ENCODE assay signal across 22 cellular contexts in the genomic region with DNA sequence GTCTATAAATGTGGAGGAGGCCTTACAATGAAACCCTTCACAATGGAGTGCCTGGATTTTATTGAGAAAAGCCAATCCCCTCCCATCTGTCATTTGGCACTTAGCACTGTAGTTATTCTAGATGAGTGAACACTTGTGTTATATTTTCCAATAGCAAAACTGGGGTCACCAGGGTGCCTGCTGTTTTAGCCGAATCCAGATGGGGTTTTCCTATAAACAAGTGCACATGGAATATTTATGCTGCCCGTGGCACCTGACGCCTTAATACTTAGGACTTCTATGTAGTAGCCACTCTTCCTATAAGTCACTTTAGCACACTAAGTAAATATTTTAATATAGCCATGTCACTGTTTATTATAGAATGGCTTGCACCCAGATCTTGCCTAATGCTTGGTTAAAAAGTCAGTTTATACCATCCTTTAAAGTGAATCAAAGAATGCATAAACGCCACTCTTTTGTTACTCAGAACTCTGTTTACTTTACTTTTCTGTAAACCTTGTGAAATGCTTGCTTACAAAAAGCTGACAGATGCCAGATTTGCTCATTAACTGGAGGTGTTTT.
DNase-seq lines count a peak whose midpoint lies in the region; ATAC-seq lines count a peak whose summit lies in the region.
"Had no signal": no experiment of that assay in that cellular context is flagged by ENCODE, and none has a peak within 500 bp of the region (broad histone marks: within the 10 kb centered on the region; RNA-seq: fewer than 3 reads in every experiment).

No MANE protein-coding gene starts in this region.

- no peak overlapping the region for H2BK120ac ChIP-seq in mesenchymal stem cell (ENCODE audit: low read depth, low read length)

- ATAC-seq in right cardiac atrium = no peak
- ATAC-seq in left lobe of liver = no peak
- ATAC-seq: CD8-positive, alpha-beta T cell; HepG2; Right ventricle myocardium inferior had no signal

- H3K27me3 ChIP-seq in mesenchymal stem cell (ENCODE audit: control insufficient read depth in 1 of 2, insufficient read depth in 1 of 2, low read length in 2 of 2) (no peaks in the 10 kb centered on the region), stomach smooth muscle (ENCODE audit: control insufficient read depth in 1 of 2, insufficient read depth in 2 of 2, low read length in 2 of 2) (no peaks in the 10 kb centered on the region), right cardiac atrium (ENCODE audit: control insufficient read depth, insufficient read depth) (no peaks in the 10 kb centered on the region)
- H3K27me3 ChIP-seq: SJSA1 had no signal

- H2BK5ac ChIP-seq in mesenchymal stem cell (ENCODE audit: low read depth, low read length, poor library complexity, severe bottlenecking) = no peak overlapping the region

- H3K9me3 ChIP-seq in mesenchymal stem cell (ENCODE audit: control insufficient read depth, low read length) (no peaks in the 10 kb centered on the region), stomach smooth muscle (ENCODE audit: control insufficient read depth in 2 of 2, low read length in 2 of 2) (no peaks in the 10 kb centered on the region), right cardiac atrium (ENCODE audit: control insufficient read depth, low read length) (no peaks in the 10 kb centered on the region)
- H3K9me3 ChIP-seq: SJSA1 had no signal

- no peak overlapping the region for H3K27ac ChIP-seq in mesenchymal stem cell (ENCODE audit: low read length, poor library complexity, severe bottlenecking)
- H3K27ac ChIP-seq in stomach smooth muscle (ENCODE audit: low read length) = peak overlapping the region; percentile 73
- H3K27ac ChIP-seq in right cardiac atrium (ENCODE audit: low read length) = no peak overlapping the region
- H3K27ac ChIP-seq: 22Rv1, HL-60 had no signal

- H4K91ac ChIP-seq in mesenchymal stem cell (ENCODE audit: low read length) = no peak overlapping the region

- no peak overlapping the region for H3K23ac ChIP-seq in mesenchymal stem cell (ENCODE audit: low read length in 2 of 2)

- no peaks in the 10 kb centered on the region for H3K4me1 ChIP-seq in mesenchymal stem cell (ENCODE audit: control insufficient read depth, insufficient read depth, low read depth, low read length)
- H3K4me1 ChIP-seq in stomach smooth muscle (ENCODE audit: control insufficient read depth, insufficient read depth, low read length) = peaks cover 23% of the 10 kb centered on the region
- no peaks in the 10 kb centered on the region for H3K4me1 ChIP-seq in right cardiac atrium (ENCODE audit: control insufficient read depth, insufficient read depth, low read length)

- no peaks in the 10 kb centered on the region for H3K79me1 ChIP-seq in mesenchymal stem cell (replicated peaks; ENCODE audit: low read length, poor library complexity, severe bottlenecking)

- no peak overlapping the region for H3K4me3 ChIP-seq in mesenchymal stem cell (ENCODE audit: insufficient read depth in 1 of 2, low read depth in 1 of 2, low read length in 2 of 2)
- H3K4me3 ChIP-seq in stomach smooth muscle (ENCODE audit: low read length in 2 of 2) = peak overlapping the region in 1 of 2 donors; percentile 8
- no peak overlapping the region for H3K4me3 ChIP-seq in right cardiac atrium (ENCODE audit: low read length)
- H3K4me3 ChIP-seq: SJSA1 had no signal

- H2BK15ac ChIP-seq in mesenchymal stem cell (ENCODE audit: low read depth, poor library complexity, severe bottlenecking) = no peak overlapping the region

- no peak overlapping the region for H3K9ac ChIP-seq in mesenchymal stem cell (ENCODE audit: low read length)
- no peak overlapping the region for H3K9ac ChIP-seq in stomach smooth muscle (ENCODE audit: low read length in 2 of 2)

- H2AK5ac ChIP-seq in mesenchymal stem cell (ENCODE audit: low read length, severe bottlenecking) = no peak overlapping the region

- DNase-seq in NCI-H524 (lab: John Stamatoyannopoulos, UW) (peak; percentile 3 to 51), NCI-H524 treated with DMSO at 0.1 percent for 48 hours (lab: John Stamatoyannopoulos, UW) (no peak), NCI-H1694 treated with DMSO at 0.1 percent for 48 hours (lab: John Stamatoyannopoulos, UW) (peak; percentile 13), mesenchymal stem cell (peak; percentile 9), right cardiac atrium (no peak), left lobe of liver (ENCODE audit: low spot score) (no peak), DMS79 (lab: John Stamatoyannopoulos, UW) (no peak)
- DNase-seq: AML-193; C1 segment of cervical spinal cord; CD8-positive, alpha-beta T cell; GDM1; HCEC 1CT; KBM-7; NCI-H1092 treated with DMSO at 0.1 percent for 48 hours; NCI-H2081 treated with DMSO at 0.1 percent for 48 hours; NCI-H748 treated with DMSO at 0.1 percent for 48 hours had no signal

- peak overlapping the region; percentile 77 for H4K8ac ChIP-seq in mesenchymal stem cell (ENCODE audit: low read length)

- H3K4me2 ChIP-seq in mesenchymal stem cell (ENCODE audit: low read length, poor library complexity, severe bottlenecking) = no peak overlapping the region

- H3K14ac ChIP-seq in mesenchymal stem cell (ENCODE audit: low read length in 2 of 2) = no peak overlapping the region

- intact Hi-C loops in right cardiac atrium (cut with DNase I) = no loop called here

- H3K4ac ChIP-seq in mesenchymal stem cell (ENCODE audit: low read depth in 1 of 2, low read length in 2 of 2) = no peak overlapping the region

- H3K36me3 ChIP-seq in mesenchymal stem cell (ENCODE audit: control insufficient read depth in 1 of 2, insufficient read depth in 2 of 2, low read depth in 1 of 2, low read length in 2 of 2) (no peaks in the 10 kb centered on the region), stomach smooth muscle (ENCODE audit: control insufficient read depth in 2 of 2, insufficient read depth in 2 of 2, low read length in 2 of 2) (no peaks in the 10 kb centered on the region)
- H3K36me3 ChIP-seq: SJSA1 had no signal

- H2AFZ ChIP-seq in mesenchymal stem cell (ENCODE audit: low read depth, low read length) = no peak overlapping the region

- H2BK12ac ChIP-seq in mesenchymal stem cell (ENCODE audit: low read length in 2 of 2) = peak overlapping the region in 1 of 2 experiments; percentile 15

- H3K18ac ChIP-seq in mesenchymal stem cell (ENCODE audit: low read depth in 1 of 2, low read length in 2 of 2) = no peak overlapping the region

- WGBS in mesenchymal stem cell = 68% methylated on average over 3 of the region's 4 CpGs
- 88% methylated on average over 4 of the region's 4 CpGs for WGBS in right cardiac atrium

Comparison
In these comparisons a context has a peak if more than half of its experiments do, and no peak if none do; other contexts are left out.
1. DNase-seq: peak in NCI-H524 (2 of 2), NCI-H1694 treated with DMSO at 0.1 percent for 48 hours (single experiment) and mesenchymal stem cell (single experiment); none in NCI-H524 treated with DMSO at 0.1 percent for 48 hours (single experiment), right cardiac atrium (0 of 3), left lobe of liver (single experiment) and DMS79 (single experiment).